11 cellular contexts compared by ENCODE assay signal in the genomic region with DNA sequence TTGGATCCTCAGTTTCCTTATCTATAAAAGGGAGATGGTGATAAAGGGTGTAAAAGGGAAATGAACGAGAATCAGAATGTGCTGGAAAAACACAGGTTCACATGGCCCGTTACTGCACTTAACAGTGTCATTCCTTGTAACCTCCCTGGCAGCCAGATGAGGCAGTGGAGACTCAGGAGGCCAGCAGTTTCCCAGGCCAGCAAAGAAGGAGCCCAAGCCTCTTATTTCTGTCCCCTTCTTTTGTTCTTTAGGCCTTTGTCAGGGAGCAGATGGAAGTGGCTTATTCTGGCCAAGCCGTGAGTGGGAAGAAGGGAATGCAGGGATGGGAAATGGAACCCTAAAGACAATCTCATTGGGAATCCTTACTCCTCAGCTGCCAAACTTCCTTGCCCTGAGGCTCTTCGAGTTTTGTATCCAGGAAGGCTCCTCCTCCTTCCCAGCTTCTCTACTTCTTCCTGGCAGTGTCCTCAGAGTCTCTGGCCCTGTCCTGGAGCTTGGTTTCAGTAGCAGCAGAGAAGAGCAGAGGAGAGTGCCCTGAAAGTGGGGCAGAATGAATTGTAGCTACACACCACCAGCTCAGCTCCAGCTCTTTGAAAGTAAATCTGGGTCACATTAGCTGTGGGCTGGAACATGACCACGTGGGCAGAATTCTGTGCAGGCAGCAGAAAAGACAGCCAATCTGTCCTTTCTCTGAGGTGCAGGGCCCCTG.
DNase-seq lines count a peak whose midpoint lies in the region; ATAC-seq and TF ChIP-seq lines count a peak whose summit lies in the region.
"Had no signal": no experiment of that assay in that cellular context is flagged by ENCODE, and none has a peak within 500 bp of the region (broad histone marks: within the 10 kb centered on the region; RNA-seq: fewer than 3 reads in every experiment).

No MANE protein-coding gene starts in this region.

- peak overlapping the region in 3 of 7 donors; percentile 28 to 78 (median 62) for H3K27ac Mint-ChIP-seq in CD4-positive, alpha-beta memory T cell
- H3K27ac Mint-ChIP-seq in activated T-helper 17 cell treated with anti-CD3 and anti-CD28 coated beads, Interleukin-2, amount 50 U/mL, for 72 hours, result no peak overlapping the region

- H3K4me1 Mint-ChIP-seq in CD4-positive, alpha-beta memory T cell, result peaks cover 9 to 20% (median 14%) of the 10 kb centered on the region in 4 donors
- peaks cover 11% of the 10 kb centered on the region for H3K4me1 Mint-ChIP-seq in activated T-helper 17 cell treated with anti-CD3 and anti-CD28 coated beads, Interleukin-2, amount 50 U/mL, for 72 hours

- POLR2A ChIA-PET in CD4-positive, alpha-beta memory T cell (lab: Charles Lee; ENCODE audit: partially characterized antibody), result no interaction called here

- no peaks in the 10 kb centered on the region for H3K27me3 ChIP-seq in CD4-positive, alpha-beta memory T cell (ENCODE audit: insufficient read depth, low read length)
- no peaks in the 10 kb centered on the region for H3K27me3 ChIP-seq in gastroesophageal sphincter
- H3K27me3 ChIP-seq: left lung had no signal

- WGBS in gastroesophageal sphincter (ENCODE audit: low coverage in 1 of 2), 2 donors, result 34 to 58% methylated on average over 4 to 5 of the region's 5 CpGs

- TF ChIP-seq CTCF in gastroesophageal sphincter (IDR thresholded peaks at IDR 0.05), result no peak

- no peak overlapping the region for H3K27ac ChIP-seq in CD4-positive, alpha-beta memory T cell (ENCODE audit: low read depth, low read length)
- H3K27ac ChIP-seq in gastroesophageal sphincter, result peak overlapping the region in 3 of 4 donors; percentile 24 to 50 (median 39)
- H3K27ac ChIP-seq: VCaP had no signal

- no peak for ATAC-seq in activated T-helper 17 cell treated with anti-CD3 and anti-CD28 coated beads, Interleukin-2, amount 50 U/mL, for 72 hours (replicated peaks)
- ATAC-seq in gastroesophageal sphincter (peak; percentile 27), HG03095 (IDR thresholded peaks at IDR 0.05; ENCODE audit: unreplicated experiment) (no peak)
- ATAC-seq: left lung; stimulated activated naive CD8-positive, alpha-beta T cell treated with anti-CD3 and anti-CD28 coated beads, Interleukin-15, amount 100 ng/mL, for 72 hours had no signal

- no peaks in the 10 kb centered on the region for H3K36me3 ChIP-seq in CD4-positive, alpha-beta memory T cell (ENCODE audit: insufficient read depth, low read length)
- no peaks in the 10 kb centered on the region for H3K36me3 ChIP-seq in gastroesophageal sphincter
- H3K36me3 ChIP-seq: left lung had no signal

- DNase-seq in CD4-positive, alpha-beta memory T cell, result peak in 3 of 5 donors; percentile 14 to 40 (median 32)
- DNase-seq in pons (ENCODE audit: low spot score) (peak; percentile 40), DMS153 (lab: John Stamatoyannopoulos, UW) (no peak)
- no peak for DNase-seq in activated CD4-positive, alpha-beta T cell treated with anti-CD3 and anti-CD28 coated beads for 1 hour
- DNase-seq in activated T-cell treated with anti-CD3 and anti-CD28 coated beads, Interleukin-2, amount 50 U/mL, for 48 hours, result no peak
- DNase-seq: left lung; stimulated activated naive CD8-positive, alpha-beta T cell treated with anti-CD3 and anti-CD28 coated beads, Interleukin-15, amount 100 ng/mL, for 72 hours had no signal

- H3K4me3 ChIP-seq in CD4-positive, alpha-beta memory T cell (ENCODE audit: low read length in 2 of 2), result no peak overlapping the region
- H3K4me3 ChIP-seq in gastroesophageal sphincter, result no peak overlapping the region
- H3K4me3 ChIP-seq: left lung had no signal

- CTCF ChIA-PET in CD4-positive, alpha-beta memory T cell (lab: Charles Lee; ENCODE audit: partially characterized antibody), result interaction anchor here (1.1 to 4.1 kb wide), 6 partner anchors 9 to 198 kb away, joined by 3 to 16 read pairs (median 4); no protein-coding TSS in a partner anchor

- no peaks in the 10 kb centered on the region for H3K36me3 Mint-ChIP-seq in CD4-positive, alpha-beta memory T cell
- no peaks in the 10 kb centered on the region for H3K36me3 Mint-ChIP-seq in activated T-helper 17 cell treated with anti-CD3 and anti-CD28 coated beads, Interleukin-2, amount 50 U/mL, for 72 hours (ENCODE audit: low read depth)

- peaks cover 22% of the 10 kb centered on the region for H3K4me1 ChIP-seq in CD4-positive, alpha-beta memory T cell (ENCODE audit: insufficient read depth, low read length)
- peaks cover 0 to 47% (median 13%) of the 10 kb centered on the region in 3 donors for H3K4me1 ChIP-seq in gastroesophageal sphincter

- H3K9me3 Mint-ChIP-seq in CD4-positive, alpha-beta memory T cell, result no peaks in the 10 kb centered on the region
- no peaks in the 10 kb centered on the region for H3K9me3 Mint-ChIP-seq in activated T-helper 17 cell treated with anti-CD3 and anti-CD28 coated beads, Interleukin-2, amount 50 U/mL, for 72 hours
- H3K9me3 Mint-ChIP-seq: stimulated activated naive CD8-positive, alpha-beta T cell treated with anti-CD3 and anti-CD28 coated beads, Interleukin-15, amount 100 ng/mL, for 72 hours had no signal

- intact Hi-C loops in CD4-positive, alpha-beta memory T cell (cut with micrococcal nuclease), result loop anchor here (5.0 kb wide), 1 partner anchor 98 kb away; the partner anchor contains the start of gene AKIRIN1

- H3K9me3 ChIP-seq in CD4-positive, alpha-beta memory T cell (ENCODE audit: control insufficient read depth in 1 of 2, low read length in 2 of 2), result no peaks in the 10 kb centered on the region
- no peaks in the 10 kb centered on the region for H3K9me3 ChIP-seq in gastroesophageal sphincter
- H3K9me3 ChIP-seq: left lung had no signal

- H3K4me3 Mint-ChIP-seq in CD4-positive, alpha-beta memory T cell, result peak overlapping the region in 2 of 8 donors; percentile 18 to 43
- peak overlapping the region; percentile 23 for H3K4me3 Mint-ChIP-seq in activated T-helper 17 cell treated with anti-CD3 and anti-CD28 coated beads, Interleukin-2, amount 50 U/mL, for 72 hours
- H3K4me3 Mint-ChIP-seq: stimulated activated naive CD8-positive, alpha-beta T cell treated with anti-CD3 and anti-CD28 coated beads, Interleukin-15, amount 100 ng/mL, for 72 hours had no signal

- no peak for TF ChIP-seq POLR2A in gastroesophageal sphincter (IDR thresholded peaks at IDR 0.05)

- peaks cover 0 to 3% of the 10 kb centered on the region in 2 donors for H3K27me3 Mint-ChIP-seq in CD4-positive, alpha-beta memory T cell
- H3K27me3 Mint-ChIP-seq in activated T-helper 17 cell treated with anti-CD3 and anti-CD28 coated beads, Interleukin-2, amount 50 U/mL, for 72 hours, result no peaks in the 10 kb centered on the region

- no peak for TF ChIP-seq EP300 in gastroesophageal sphincter (IDR thresholded peaks at IDR 0.05)

Comparison
In these comparisons a context has a peak if more than half of its experiments do, and no peak if none do; other contexts are left out.
1. DNase-seq: peak in CD4-positive, alpha-beta memory T cell (3 of 5) and pons (single experiment); none in DMS153 (single experiment), activated CD4-positive, alpha-beta T cell treated with anti-CD3 and anti-CD28 coated beads for 1 hour (single experiment) and activated T-cell treated with anti-CD3 and anti-CD28 coated beads, Interleukin-2, amount 50 U/mL, for 48 hours (0 of 2).